Comparison of ENCODE assay signal across 16 cellular contexts in the genomic region with DNA sequence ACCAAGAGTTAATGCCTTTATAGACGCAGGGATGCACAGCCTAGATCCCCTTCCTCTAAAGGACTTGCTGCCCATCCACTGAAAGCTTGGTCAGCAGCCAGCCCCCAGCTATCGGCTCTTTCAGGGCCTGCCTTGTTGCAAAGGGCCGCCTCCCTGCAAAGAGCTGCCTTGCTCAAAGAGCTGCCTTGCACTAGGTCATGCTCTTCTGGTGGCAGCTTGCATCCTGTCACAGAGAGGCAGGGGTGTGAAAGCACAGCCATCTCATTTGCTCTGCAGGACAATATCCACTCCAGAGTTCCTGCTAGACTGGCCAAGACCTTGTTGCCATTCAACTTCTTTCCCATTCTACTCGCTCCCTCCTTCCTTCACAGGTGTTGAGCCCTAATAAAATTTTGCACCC.
"Had no signal": no experiment of that assay in that cellular context is flagged by ENCODE, and none has a peak within 500 bp of the region (broad histone marks: within the 10 kb centered on the region; RNA-seq: fewer than 3 reads in every experiment).

No MANE protein-coding gene starts in this region.

- ATAC-seq: activated CD8-positive, alpha-beta T cell treated with anti-CD3 and anti-CD28 coated beads, Interleukin-2, amount 10 ng/mL, durations not matched to agents 7 days and 5 days; body of pancreas; natural killer cell; stimulated activated effector memory CD8-positive, alpha-beta T cell treated with anti-CD3 and anti-CD28 coated beads, Interleukin-12 subunit alpha, Interleukin-12 subunit beta, amount 100 ng/mL, for 72 hours; upper lobe of right lung had no signal

- H3K27ac ChIP-seq: body of pancreas, foreskin keratinocyte, thoracic aorta, upper lobe of right lung had no signal

- H3K27me3 ChIP-seq: body of pancreas, foreskin keratinocyte, upper lobe of right lung had no signal

- H3K4me3 ChIP-seq: body of pancreas, thoracic aorta, upper lobe of right lung had no signal

- H3K36me3 ChIP-seq: thoracic aorta, upper lobe of right lung had no signal

- H3K4me1 ChIP-seq: body of pancreas had no signal

- DNase-seq: activated CD4-positive, alpha-beta T cell treated with anti-CD3 and anti-CD28 coated beads, Interleukin-2, amount 10 ng/mL, durations not matched to agents 24 days and 14 days; activated CD4-positive, CD25-positive, alpha-beta regulatory T cell; activated CD8-positive, alpha-beta memory T cell treated with anti-CD3 and anti-CD28 coated beads, Interleukin-2, amount 50 U/mL, for 48 hours; activated CD8-positive, alpha-beta T cell treated with anti-CD3 and anti-CD28 coated beads, Interleukin-2, amount 10 ng/mL, durations not matched to agents 7 days and 5 days; activated gamma-delta T cell treated with Interleukin-2 at 50 U/mL for 16 hours; amniotic stem cell; body of pancreas; effector CD8-positive, alpha-beta T cell; foreskin keratinocyte; immature natural killer cell; natural killer cell; stimulated activated CD4-positive, alpha-beta T cell treated with anti-CD3 and anti-CD28 coated beads, Interleukin-12 subunit alpha, Interleukin-12 subunit beta, amount 100 ng/mL, for 4 hours; stimulated activated CD4-positive, alpha-beta T cell treated with anti-CD3 and anti-CD28 coated beads, Interleukin-2, amount 100 ng/mL, for 24 hours; upper lobe of right lung had no signal

- H3K9me3 ChIP-seq: body of pancreas, thoracic aorta, upper lobe of right lung had no signal
